ENCODE assay signal across 13 cellular contexts in genomic region chr3:156535798-156536197, GRCh38. TPM values are rescaled to one million over a fixed set of nuclear protein-coding genes. Genes with fewer than 3 reads are reported as not detected.
DNase-seq lines count a peak whose midpoint lies in the region; ATAC-seq and TF ChIP-seq lines count a peak whose summit lies in the region.
"Had no signal": no experiment of that assay in that cellular context is flagged by ENCODE, and none has a peak within 500 bp of the region (broad histone marks: within the 10 kb centered on the region; RNA-seq: fewer than 3 reads in every experiment).

No MANE protein-coding gene starts in this region.

- H3K27ac ChIP-seq in cardiac muscle cell (peak overlapping the region; percentile 76), muscle layer of duodenum (ENCODE audit: low read length) (peak overlapping the region; percentile 76), transverse colon (peak overlapping the region; percentile 69 to 76 (median 74))

- peaks cover 8% of the 10 kb centered on the region for H3K36me3 Mint-ChIP-seq in chondrocyte (ENCODE audit: low read depth)

- H3K9me3 ChIP-seq in cardiac muscle cell (ENCODE audit: low read depth) = no peaks in the 10 kb centered on the region
- no peaks in the 10 kb centered on the region for H3K9me3 ChIP-seq in muscle layer of duodenum (ENCODE audit: control insufficient read depth in 1 of 2, low read length in 2 of 2)
- H3K9me3 ChIP-seq in transverse colon = no peaks in the 10 kb centered on the region
- H3K9me3 ChIP-seq in BE2C = no peaks in the 10 kb centered on the region

- no peak overlapping the region for H3K4me3 Mint-ChIP-seq in chondrocyte (ENCODE audit: unreplicated experiment)
- H3K4me3 Mint-ChIP-seq: memory B cell had no signal

- no peaks in the 10 kb centered on the region for H3K9me3 Mint-ChIP-seq in chondrocyte (ENCODE audit: low read depth)
- H3K9me3 Mint-ChIP-seq: memory B cell had no signal

- H3K27me3 ChIP-seq in cardiac muscle cell = no peaks in the 10 kb centered on the region
- H3K27me3 ChIP-seq in muscle layer of duodenum (ENCODE audit: low read depth, low read length) = no peaks in the 10 kb centered on the region
- no peaks in the 10 kb centered on the region for H3K27me3 ChIP-seq in transverse colon
- no peaks in the 10 kb centered on the region for H3K27me3 ChIP-seq in BE2C

- ATAC-seq in left ventricle myocardium superior (no peak), HG02852 (IDR thresholded peaks at IDR 0.05; ENCODE audit: unreplicated experiment) (no peak)

- TF ChIP-seq POLR2A in transverse colon (IDR thresholded peaks at IDR 0.05) = no peak

- H3K36me3 ChIP-seq in cardiac muscle cell (peaks cover 2% of the 10 kb centered on the region), muscle layer of duodenum (ENCODE audit: control insufficient read depth in 1 of 2, insufficient read depth in 2 of 2, low read length in 2 of 2) (peaks cover 0 to 4% of the 10 kb centered on the region in 2 donors), transverse colon (no peaks in the 10 kb centered on the region), BE2C (no peaks in the 10 kb centered on the region; the same call in none of the 2 replicates)

- H3K4me1 ChIP-seq in cardiac muscle cell (ENCODE audit: low read depth) (peaks cover 14% of the 10 kb centered on the region), muscle layer of duodenum (ENCODE audit: control insufficient read depth in 1 of 2, insufficient read depth in 2 of 2, low read length in 2 of 2) (peaks cover 6 to 8% of the 10 kb centered on the region in 2 donors), transverse colon (peaks cover 8 to 17% (median 15%) of the 10 kb centered on the region in 4 donors), BE2C (no peaks in the 10 kb centered on the region)

- no peaks in the 10 kb centered on the region for H3K27me3 Mint-ChIP-seq in chondrocyte (ENCODE audit: low read depth)
- H3K27me3 Mint-ChIP-seq: memory B cell had no signal

- WGBS in transverse colon (ENCODE audit: low coverage in 1 of 2), 2 donors = 92% methylated on average over 2 of the region's 2 CpGs

- H3K4me1 Mint-ChIP-seq in chondrocyte (ENCODE audit: low read depth) = peaks cover 70% of the 10 kb centered on the region
- H3K4me1 Mint-ChIP-seq: memory B cell had no signal

- DNase-seq in cardiac muscle cell (ENCODE audit: low read depth in 1 of 2, low spot score in 1 of 2) = no peak
- DNase-seq in left ventricle myocardium superior = no peak
- no peak for DNase-seq in chondrocyte (ENCODE audit: low spot score)
- no peak for DNase-seq in transverse colon
- DNase-seq in NCI-H82 treated with DMSO at 0.1 percent for 48 hours (lab: John Stamatoyannopoulos, UW; ENCODE audit: unreplicated experiment) = no peak
- no peak for DNase-seq in BE2C
- DNase-seq: activated naive CD4-positive, alpha-beta T cell; DMS79 treated with DMSO at 0.1 percent for 48 hours; NCI-H1092 treated with DMSO at 0.1 percent for 48 hours; NCI-H526 treated with DMSO at 0.1 percent for 48 hours had no signal

- in situ Hi-C loops in transverse colon (cut with MboI; ENCODE audit: low pct_ligation_motif_present in 1 of 4, low pct_unique_long_range_greater_than_20kb in 1 of 4, low sequenced_read_pairs in 3 of 4) = no loop called here

- intact Hi-C loops in left ventricle myocardium superior (cut with micrococcal nuclease) = no loop called here
- intact Hi-C loops in transverse colon (cut with DNase I; ENCODE audit: low total_unique reads) = loop anchor here (10.0 kb wide), 1 partner anchor 549 kb away; no protein-coding TSS in a partner anchor

- peak overlapping the region; percentile 99 for H3K27ac Mint-ChIP-seq in chondrocyte (ENCODE audit: unreplicated experiment)
- H3K27ac Mint-ChIP-seq: memory B cell had no signal

- H3K4me3 ChIP-seq in cardiac muscle cell = no peak overlapping the region
- H3K4me3 ChIP-seq in muscle layer of duodenum (ENCODE audit: low read depth in 1 of 2, low read length in 2 of 2) = no peak overlapping the region
- no peak overlapping the region for H3K4me3 ChIP-seq in transverse colon
- no peak overlapping the region for H3K4me3 ChIP-seq in BE2C (ENCODE audit: low read depth, low read length)

- no peak for TF ChIP-seq EP300 in transverse colon (IDR thresholded peaks at IDR 0.05; ENCODE audit: low read depth)

- TF ChIP-seq CTCF in cardiac muscle cell (IDR thresholded peaks at IDR 0.05; ENCODE audit: low read depth, low read length) (no peak), chondrocyte (IDR thresholded peaks at IDR 0.05) (no peak), transverse colon (IDR thresholded peaks at IDR 0.05) (no peak), BE2C (IDR thresholded peaks at IDR 0.05; ENCODE audit: low read depth, low read length) (no peak)

RNA-seq across cellular contexts. Expression of gene SSR3, which starts 19.1 kb away (rescaled TPM):
- 90.9 and 143 TPM in 2 replicates for total RNA-seq in cardiac muscle cell
- 202 and 266 TPM in 2 replicates for polyA plus RNA-seq in cardiac muscle cell
- 223 TPM for total RNA-seq in left ventricle myocardium superior
- total RNA-seq in chondrocyte = 376 to 395 TPM (median 377 TPM) in 3 replicates
- total RNA-seq in transverse colon = 10 to 100 TPM; 21.7 to 68.8 (median 50.1) TPM
- 98.5 TPM for polyA plus RNA-seq in BE2C (2012; ENCODE audit: insufficient read depth, insufficient read length, low read depth)
